In the genomic region with DNA sequence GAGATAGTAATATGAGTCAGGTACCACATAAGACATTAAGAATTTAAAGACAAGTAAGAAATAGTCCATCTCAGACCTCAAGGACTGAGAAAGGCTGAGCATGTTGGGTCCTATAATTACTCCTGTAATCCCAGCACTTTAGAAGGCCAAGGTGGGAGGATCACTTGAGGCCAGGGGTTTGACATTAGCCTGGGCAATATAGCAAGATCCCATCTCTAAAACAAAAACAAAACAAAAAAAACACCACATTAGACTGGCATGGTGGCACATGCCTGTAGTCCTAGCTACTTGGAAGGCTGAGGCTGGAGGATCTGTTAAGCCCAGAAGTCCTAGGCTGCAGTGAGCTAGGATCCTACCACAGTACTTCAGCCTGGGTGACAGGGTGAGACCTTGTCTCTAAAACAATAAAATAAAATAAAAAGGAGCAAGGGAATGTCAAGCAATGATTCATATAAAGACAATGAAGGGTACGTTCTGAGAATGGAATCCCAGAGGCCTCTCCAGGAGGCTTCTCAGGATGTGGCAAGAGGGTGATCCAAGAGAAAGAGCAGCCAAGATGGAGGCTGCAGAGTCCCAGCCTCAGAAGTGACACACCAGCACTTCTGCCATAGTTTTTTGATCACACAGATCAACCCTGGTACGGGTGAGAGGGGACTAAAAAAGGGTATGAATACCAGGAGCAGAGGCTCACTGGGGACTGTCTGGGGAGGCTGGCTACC, we compare ENCODE assay signal across 17 cellular contexts.
DNase-seq lines count a peak whose midpoint lies in the region; ATAC-seq, FAIRE-seq and TF ChIP-seq lines count a peak whose summit lies in the region.
"Had no signal": no experiment of that assay in that cellular context is flagged by ENCODE, and none has a peak within 500 bp of the region (broad histone marks: within the 10 kb centered on the region; RNA-seq: fewer than 3 reads in every experiment).

No MANE protein-coding gene starts in this region.

- H3K27ac ChIP-seq in astrocyte (ENCODE audit: low read depth, low read length) = peak overlapping the region; percentile 67
- H3K27ac ChIP-seq: BLaER1 had no signal

- H4K20me1 ChIP-seq in astrocyte (ENCODE audit: insufficient read depth, low read length) = no peaks in the 10 kb centered on the region
- H4K20me1 ChIP-seq: BLaER1 had no signal

- H3K4me2 ChIP-seq in astrocyte (ENCODE audit: low read length) = peak overlapping the region; percentile 38
- H3K4me2 ChIP-seq: BLaER1 had no signal

- no peaks in the 10 kb centered on the region for H3K79me2 ChIP-seq in astrocyte (ENCODE audit: insufficient read depth, low read length)

- POLR2A ChIA-PET in AG04449 (lab: Yijun Ruan, JAX) = no interaction called here

- H3K27me3 ChIP-seq in astrocyte (ENCODE audit: insufficient read depth, low read length) = no peaks in the 10 kb centered on the region
- H3K27me3 ChIP-seq: BLaER1 had no signal

- H3K9me3 Mint-ChIP-seq in HFFc6 (peaks cover 4% of the 10 kb centered on the region; the same call in 1 of the 2 replicates), astrocyte (ENCODE audit: unreplicated experiment) (peaks cover 5% of the 10 kb centered on the region)
- H3K9me3 Mint-ChIP-seq: activated T-cell treated with anti-CD3 and anti-CD28 coated beads, Interleukin-2, amount 50 U/mL, for 72 hours had no signal

- TF ChIP-seq CTCF in AG04449 (IDR thresholded peaks at IDR 0.05; ENCODE audit: insufficient read depth, low read length, missing control alignments) (no peak), HFFc6 (IDR thresholded peaks at IDR 0.05) (no peak), astrocyte (IDR thresholded peaks at IDR 0.05; ENCODE audit: insufficient read depth, low read depth, low read length) (no peak)

- H3K36me3 ChIP-seq in astrocyte (ENCODE audit: insufficient read depth, low read length) = no peaks in the 10 kb centered on the region
- H3K36me3 ChIP-seq: BLaER1 had no signal

- H3K4me3 ChIP-seq in AG04449 (ENCODE audit: low read depth, low read length) (no peak overlapping the region), astrocyte (ENCODE audit: insufficient read depth, low read depth, low read length) (no peak overlapping the region)
- H3K4me3 ChIP-seq: BLaER1 had no signal

- H3K27ac Mint-ChIP-seq in HFFc6 (peak overlapping the region; percentile 96), astrocyte (ENCODE audit: unreplicated experiment) (peak overlapping the region; percentile 44)
- H3K27ac Mint-ChIP-seq: activated T-cell treated with anti-CD3 and anti-CD28 coated beads, Interleukin-2, amount 50 U/mL, for 72 hours; T-helper 1 cell treated with Interleukin-12 subunit alpha and Interleukin-12 subunit beta and Interleukin-4 antibody, amounts not matched to agents 30 μg/mL and 1 μg/mL, for 36 hours had no signal

- peak overlapping the region; percentile 41 for H3K9ac ChIP-seq in astrocyte (ENCODE audit: low read length)
- H3K9ac ChIP-seq: BLaER1 had no signal

- FAIRE-seq in astrocyte (lab: Jason Lieb, UNC) = no peak
- no peak for FAIRE-seq in GM19239 (lab: Jason Lieb, UNC)

- peaks cover 48% of the 10 kb centered on the region for H3K4me1 ChIP-seq in astrocyte (ENCODE audit: insufficient read depth, low read length)
- H3K4me1 ChIP-seq: BLaER1 had no signal

- no peak overlapping the region for H2AFZ ChIP-seq in astrocyte (ENCODE audit: low read depth, low read length)

- DNase-seq in AG04449 (ENCODE audit: low read depth, low spot score) (peak; percentile 65), HFFc6 (peak; percentile 88), astrocyte (ENCODE audit: low read depth) (peak; percentile 84), hepatic stellate cell (ENCODE audit: low spot score) (peak; percentile 31), GM19239 (ENCODE audit: insufficient read length, low spot score) (no peak), cortex of kidney (lab: John Stamatoyannopoulos, UW) (no peak)
- DNase-seq: activated CD4-positive, alpha-beta T cell treated with anti-CD3 and anti-CD28 coated beads, Interleukin-2, amount 50 U/mL, for 1 hour; activated T-cell treated with anti-CD3 and anti-CD28 coated beads, Interleukin-2, amount 50 U/mL, for 72 hours; amygdala; DMS79; NCI-H1417; substantia nigra had no signal

- no peaks in the 10 kb centered on the region for H3K9me3 ChIP-seq in astrocyte (ENCODE audit: insufficient read depth, low read depth, low read length)
- H3K9me3 ChIP-seq: BLaER1 had no signal

- CTCF ChIA-PET in AG04449 (lab: Yijun Ruan, JAX) = interaction anchor here (1.6 to 1.9 kb wide), 2 partner anchors 12 to 218 kb away, joined by 6 to 10 read pairs; no protein-coding TSS in a partner anchor

- H3K4me1 Mint-ChIP-seq in HFFc6 (ENCODE audit: low read depth) = peaks cover 84% of the 10 kb centered on the region
- H3K4me1 Mint-ChIP-seq in astrocyte (ENCODE audit: low read depth, unreplicated experiment) = peaks cover 21% of the 10 kb centered on the region

- H3K27me3 Mint-ChIP-seq in HFFc6 (ENCODE audit: insufficient read depth) (no peaks in the 10 kb centered on the region; the same call in 1 of the 2 replicates), astrocyte (ENCODE audit: low read depth, unreplicated experiment) (peaks cover 5% of the 10 kb centered on the region)

- ATAC-seq in HG03175 (IDR thresholded peaks at IDR 0.05; ENCODE audit: unreplicated experiment) (no peak), HG03439 (IDR thresholded peaks at IDR 0.05; ENCODE audit: unreplicated experiment) (no peak)
- ATAC-seq: activated T-cell treated with anti-CD3 and anti-CD28 coated beads, Interleukin-2, amount 50 U/mL, for 72 hours; Panc1 had no signal

- H3K36me3 Mint-ChIP-seq in HFFc6 (ENCODE audit: low read depth) (peaks cover 6% of the 10 kb centered on the region), astrocyte (ENCODE audit: low read depth, unreplicated experiment) (peaks cover 2% of the 10 kb centered on the region)

- H3K4me3 Mint-ChIP-seq in HFFc6 (peak overlapping the region; percentile 51), astrocyte (ENCODE audit: unreplicated experiment) (no peak overlapping the region)
- H3K4me3 Mint-ChIP-seq: activated T-cell treated with anti-CD3 and anti-CD28 coated beads, Interleukin-2, amount 50 U/mL, for 72 hours; T-helper 1 cell treated with Interleukin-12 subunit alpha and Interleukin-12 subunit beta and Interleukin-4 antibody, amounts not matched to agents 30 μg/mL and 1 μg/mL, for 36 hours had no signal

Comparison
In these comparisons a context has a peak if more than half of its experiments do, and no peak if none do; other contexts are left out.
1. DNase-seq: peak in AG04449 (single experiment), HFFc6 (single experiment), astrocyte (single experiment) and hepatic stellate cell (single experiment); none in GM19239 (single experiment) and cortex of kidney (single experiment).